Comparison of ENCODE assay signal across 1 cellular context in genomic region chr2:27265536-27265870, GRCh38.
TF ChIP-seq lines count a peak whose summit lies in the region.

No MANE protein-coding gene starts in this region.

TF ChIP-seq in endothelial cell of umbilical vein, 7 proteins besides CTCF, POLR2A, EP300 and RAD21:
- TF ChIP-seq POLR2AphosphoS5 (IDR thresholded peaks at IDR 0.05; ENCODE audit: insufficient read depth, low read depth, low read length) = no peak
- TF ChIP-seq JUN (IDR thresholded peaks at IDR 0.05; ENCODE audit: borderline replicate concordance, insufficient read depth, insufficient read length, low read depth) = no peak
- TF ChIP-seq MYC (IDR thresholded peaks at IDR 0.05; ENCODE audit: low read depth, low read length) = no peak
- TF ChIP-seq FOS (IDR thresholded peaks at IDR 0.05; ENCODE audit: borderline replicate concordance, insufficient read depth, low read length) = no peak
- TF ChIP-seq EZH2 (IDR thresholded peaks at IDR 0.05; ENCODE audit: borderline replicate concordance, low read depth, low read length, severe bottlenecking) = no peak
- TF ChIP-seq GATA2 (IDR thresholded peaks at IDR 0.05; ENCODE audit: insufficient read depth, insufficient read length, low read depth, low read length) = no peak
- TF ChIP-seq MAX (IDR thresholded peaks at IDR 0.05; ENCODE audit: insufficient read depth, insufficient read length) = no peak
TF ChIP-seq in endothelial cell of umbilical vein: peak in this region for 0.
